12 cellular contexts compared by ENCODE assay signal in genomic region chr3:147383617-147384016, GRCh38. TPM values are rescaled to one million over a fixed set of nuclear protein-coding genes. Genes with fewer than 3 reads are reported as not detected.
DNase-seq lines count a peak whose midpoint lies in the region; ATAC-seq, FAIRE-seq and TF ChIP-seq lines count a peak whose summit lies in the region.
"Had no signal": no experiment of that assay in that cellular context is flagged by ENCODE, and none has a peak within 500 bp of the region (broad histone marks: within the 10 kb centered on the region; RNA-seq: fewer than 3 reads in every experiment).

No MANE protein-coding gene starts in this region.

- peak overlapping the region; percentile 64; the same call in 1 of the 2 replicates for H2AFZ ChIP-seq in OCI-LY3 (ENCODE audit: low read depth, low read length)
- no peak overlapping the region for H2AFZ ChIP-seq in endothelial cell of umbilical vein (ENCODE audit: low read depth, low read length)

- peak in 1 of 2 experiments; percentile 25; a peak in 1 of 5 replicates for TF ChIP-seq RAD21 in A549 (conservative IDR thresholded peaks at IDR 0.05 in 1 of 2, IDR thresholded peaks at IDR 0.05 in 1 of 2)

- H3K4me3 Mint-ChIP-seq in activated CD4-positive, alpha-beta T cell treated with anti-CD3 and anti-CD28 coated beads, Interleukin-2, amount 10 ng/mL, durations not matched to agents 7 days and 5 days, result no peak overlapping the region
- H3K4me3 Mint-ChIP-seq: natural killer cell treated with Interleukin-12 subunit alpha and Interleukin-12 subunit beta and Interleukin-15 and Interleukin-18, amount 100 ng/mL, for 72 hours had no signal

- no peak for TF ChIP-seq EP300 in A549 (IDR thresholded peaks at IDR 0.05)

- CTCF ChIA-PET in A549 (lab: Yijun Ruan, JAX) (no interaction called here), endothelial cell of umbilical vein (lab: Charles Lee) (interaction anchor here (0.8 to 2.7 kb wide), 20 partner anchors 9 to 983 kb away, joined by 3 to 32 read pairs (median 4); no protein-coding TSS in a partner anchor)
- CTCF ChIA-PET in activated CD4-positive, alpha-beta T cell treated with anti-CD3 and anti-CD28 coated beads, Interleukin-2, amount 10 ng/mL, durations not matched to agents 7 days and 5 days (lab: Charles Lee), result no interaction called here

- no TSS peak for BruUV-seq in endothelial cell of umbilical vein (replicated peaks; lab: Mats Ljungman, UMichigan)

- no peaks in the 10 kb centered on the region for H3K9me3 Mint-ChIP-seq in activated CD4-positive, alpha-beta T cell treated with anti-CD3 and anti-CD28 coated beads, Interleukin-2, amount 10 ng/mL, durations not matched to agents 7 days and 5 days

- TF ChIP-seq CTCF in A549 (IDR thresholded peaks at IDR 0.05), result peak; percentile 10; the same call in 1 of the 3 replicates
- peak; percentile 16 for TF ChIP-seq CTCF in GM13976 (IDR thresholded peaks at IDR 0.05; ENCODE audit: borderline replicate concordance, control extremely low read depth, extremely low read depth, insufficient read depth, missing control alignments)
- peak; percentile 62 for TF ChIP-seq CTCF in OCI-LY3 (IDR thresholded peaks at IDR 0.05; ENCODE audit: low read depth, low read length)
- peak; percentile 27 to 38 for TF ChIP-seq CTCF in endothelial cell of umbilical vein (IDR thresholded peaks at IDR 0.05; ENCODE audit: extremely low read depth in 1 of 2, insufficient read depth in 1 of 2, low read depth in 1 of 2, low read length in 2 of 2)
- TF ChIP-seq CTCF in mucosa of descending colon (IDR thresholded peaks at IDR 0.05), result no peak

- H3K9me1 ChIP-seq in endothelial cell of umbilical vein (replicated peaks; ENCODE audit: control insufficient read depth, extremely low read depth, insufficient read depth, low read length), result no peaks in the 10 kb centered on the region

- H3K4me1 ChIP-seq in A549 (no peaks in the 10 kb centered on the region), OCI-LY3 (ENCODE audit: low read length) (peaks cover 5% of the 10 kb centered on the region; the same call in 1 of the 2 replicates), endothelial cell of umbilical vein (ENCODE audit: control insufficient read depth, extremely low read depth, insufficient read depth, low read length) (no peaks in the 10 kb centered on the region), mucosa of descending colon (ENCODE audit: low read depth) (no peaks in the 10 kb centered on the region)

- H3K27ac ChIP-seq in A549 (no peak overlapping the region), OCI-LY3 (ENCODE audit: low read length) (no peak overlapping the region), endothelial cell of umbilical vein (ENCODE audit: insufficient read depth, low read depth, low read length) (no peak overlapping the region)

- H3K9me3 ChIP-seq in A549 (no peaks in the 10 kb centered on the region), OCI-LY3 (ENCODE audit: insufficient read depth, low read length) (no peaks in the 10 kb centered on the region), endothelial cell of umbilical vein (replicated peaks; ENCODE audit: control insufficient read depth, insufficient read depth, low read length) (no peaks in the 10 kb centered on the region), mucosa of descending colon (no peaks in the 10 kb centered on the region)

- in situ Hi-C loops in GM13976 (cut with MboI; ENCODE audit: low sequenced_read_pairs, unreplicated experiment), result no loop called here

- intact Hi-C loops in endothelial cell of umbilical vein (cut with micrococcal nuclease), result loop anchor here (1.0 to 10.0 kb wide), 2 partner anchors 231 to 694 kb away; no protein-coding TSS in a partner anchor
- intact Hi-C loops in mucosa of descending colon (cut with DNase I, micrococcal nuclease), result no loop called here

- peaks cover 83% of the 10 kb centered on the region for H3K27me3 Mint-ChIP-seq in activated CD4-positive, alpha-beta T cell treated with anti-CD3 and anti-CD28 coated beads, Interleukin-2, amount 10 ng/mL, durations not matched to agents 7 days and 5 days

- no peak for FAIRE-seq in A549 (lab: Jason Lieb, UNC)
- FAIRE-seq in endothelial cell of umbilical vein (lab: Jason Lieb, UNC), result no peak
- no peak for FAIRE-seq in GM12891 (lab: Jason Lieb, UNC)
- FAIRE-seq: kidney had no signal

- H3K4me2 ChIP-seq in A549 (no peak overlapping the region), OCI-LY3 (ENCODE audit: low read length) (0 out of 2 replicates have a peak overlapping the region, but pooled peaks have one; percentile 21), endothelial cell of umbilical vein (ENCODE audit: insufficient read depth, low read length) (no peak overlapping the region)

- H3K4me3 ChIP-seq in A549, result no peak overlapping the region
- H3K4me3 ChIP-seq in OCI-LY3 (ENCODE audit: low read length), result no peak overlapping the region
- H3K4me3 ChIP-seq in endothelial cell of umbilical vein (replicated peaks in 1 of 3; ENCODE audit: insufficient read depth in 1 of 3, low read depth in 1 of 3, low read length in 3 of 3), result no peak overlapping the region
- no peak overlapping the region for H3K4me3 ChIP-seq in mucosa of descending colon

- no peaks in the 10 kb centered on the region for H3K27me3 ChIP-seq in OCI-LY3 (ENCODE audit: low read depth, low read length)
- H3K27me3 ChIP-seq in endothelial cell of umbilical vein (ENCODE audit: control insufficient read depth in 2 of 2, insufficient read depth in 2 of 2, low read length in 2 of 2), result peaks cover 90 to 99% of the 10 kb centered on the region in 2 experiments

- H3K4me1 Mint-ChIP-seq in activated CD4-positive, alpha-beta T cell treated with anti-CD3 and anti-CD28 coated beads, Interleukin-2, amount 10 ng/mL, durations not matched to agents 7 days and 5 days, result no peaks in the 10 kb centered on the region

- no peaks in the 10 kb centered on the region for H3K79me2 ChIP-seq in OCI-LY3 (ENCODE audit: low read length)
- no peaks in the 10 kb centered on the region for H3K79me2 ChIP-seq in endothelial cell of umbilical vein (ENCODE audit: control insufficient read depth, insufficient read depth, low read length)

- no peak for DNase-seq in A549 (ENCODE audit: low read depth in 1 of 2, low spot score in 1 of 2)
- no peak for DNase-seq in GM13976 (ENCODE audit: low spot score)
- DNase-seq in endothelial cell of umbilical vein (ENCODE audit: low read depth, low spot score), result no peak
- DNase-seq in activated CD4-positive, alpha-beta T cell treated with anti-CD3 and anti-CD28 coated beads, Interleukin-2, amount 10 ng/mL, durations not matched to agents 7 days and 5 days, result no peak
- DNase-seq in mucosa of descending colon, result no peak
- no peak for DNase-seq in GM12891 (ENCODE audit: insufficient read length, low spot score)
- DNase-seq: kidney, NCI-H1105 had no signal

- H4K20me1 ChIP-seq in OCI-LY3 (ENCODE audit: insufficient read depth, low read length), result no peaks in the 10 kb centered on the region
- no peaks in the 10 kb centered on the region for H4K20me1 ChIP-seq in endothelial cell of umbilical vein (replicated peaks; ENCODE audit: control insufficient read depth, extremely low read depth, insufficient read depth, low read length)

- POLR2A ChIA-PET in A549 (lab: Yijun Ruan, JAX), result no interaction called here
- POLR2A ChIA-PET in endothelial cell of umbilical vein (lab: Charles Lee), result no interaction called here
- POLR2A ChIA-PET in activated CD4-positive, alpha-beta T cell treated with anti-CD3 and anti-CD28 coated beads, Interleukin-2, amount 10 ng/mL, durations not matched to agents 7 days and 5 days (lab: Charles Lee), result no interaction called here

- H3K9ac ChIP-seq in OCI-LY3 (ENCODE audit: low read length), result no peak overlapping the region
- H3K9ac ChIP-seq in endothelial cell of umbilical vein (replicated peaks; ENCODE audit: extremely low read depth, insufficient read depth, low read length), result no peak overlapping the region

- no peak overlapping the region for H3K27ac Mint-ChIP-seq in activated CD4-positive, alpha-beta T cell treated with anti-CD3 and anti-CD28 coated beads, Interleukin-2, amount 10 ng/mL, durations not matched to agents 7 days and 5 days
- H3K27ac Mint-ChIP-seq: natural killer cell treated with Interleukin-12 subunit alpha and Interleukin-12 subunit beta and Interleukin-15 and Interleukin-18, amount 100 ng/mL, for 72 hours had no signal

- dilution Hi-C loops in endothelial cell of umbilical vein (cut with MboI; ENCODE audit: extremely low pct_ligation_motif_present, low sequenced_read_pairs), result no loop called here

- TF ChIP-seq POLR2A in A549 (IDR thresholded peaks at IDR 0.05; ENCODE audit: low read length) (no peak), endothelial cell of umbilical vein (IDR thresholded peaks at IDR 0.05; ENCODE audit: low read depth, low read length) (no peak), GM12891 (IDR thresholded peaks at IDR 0.05; ENCODE audit: low read depth, low read length) (no peak)

- H3K36me3 ChIP-seq in OCI-LY3 (replicated peaks; ENCODE audit: low read depth, low read length) (no peaks in the 10 kb centered on the region), endothelial cell of umbilical vein (ENCODE audit: control insufficient read depth in 2 of 2, extremely low read depth in 1 of 2, insufficient read depth in 2 of 2, low read length in 2 of 2) (no peaks in the 10 kb centered on the region), mucosa of descending colon (ENCODE audit: low read depth) (no peaks in the 10 kb centered on the region)

- WGBS in A549 (ENCODE audit: missing lambda C conversion rate), result 13% methylated on average over 6 of the region's 6 CpGs

- no peaks in the 10 kb centered on the region for H3K36me3 Mint-ChIP-seq in activated CD4-positive, alpha-beta T cell treated with anti-CD3 and anti-CD28 coated beads, Interleukin-2, amount 10 ng/mL, durations not matched to agents 7 days and 5 days (ENCODE audit: low read depth)

- ATAC-seq in A549 (peak in 1 of 2 experiments; percentile 70; a peak in 3 of 6 replicates), mucosa of descending colon (no peak), HG02763 (IDR thresholded peaks at IDR 0.05; ENCODE audit: unreplicated experiment) (no peak)
- ATAC-seq: natural killer cell treated with Interleukin-12 subunit alpha and Interleukin-12 subunit beta and Interleukin-15 and Interleukin-18, amount 100 ng/mL, for 72 hours had no signal

RNA-seq across cellular contexts. Expression of gene ZIC4, which starts 22.7 kb away (rescaled TPM):
- polyA plus RNA-seq in A549 (2011; rRNA removed), result not detected in 2 replicates
- not detected in 2 replicates for polyA plus RNA-seq in A549 (2012; cell fraction: cytosol; rRNA removed)
- not detected in 2 replicates for polyA plus RNA-seq in A549 (2012; cell fraction: nucleus; rRNA removed)
- not detected in 3 replicates for polyA plus RNA-seq in A549 (2017; fragmentation: RNase III; extraction: RNeasy Plus Mini Kit Qiagen cat#74134 plus additional on column Dnase treatment)
- polyA minus RNA-seq in A549 (2011; rRNA and poly(A)+ RNA removed), result not detected in 2 replicates
- not detected in 2 replicates for total RNA-seq in endothelial cell of umbilical vein
- polyA plus RNA-seq in endothelial cell of umbilical vein, result not detected in 2 replicates
- not detected in 2 replicates for polyA plus RNA-seq in endothelial cell of umbilical vein (2011; cell fraction: cytosol; rRNA removed)
- polyA plus RNA-seq in endothelial cell of umbilical vein (2011; cell fraction: nucleus; rRNA removed), result not detected in 2 replicates
- not detected in 2 replicates for polyA plus RNA-seq in endothelial cell of umbilical vein (2012)
- polyA minus RNA-seq in endothelial cell of umbilical vein, result not detected in 2 replicates
- polyA minus RNA-seq in endothelial cell of umbilical vein (2011; cell fraction: cytosol; rRNA and poly(A)+ RNA removed), result not detected
- not detected in 2 replicates for polyA minus RNA-seq in endothelial cell of umbilical vein (2011; cell fraction: nucleus; rRNA and poly(A)+ RNA removed)
- total RNA-seq in activated CD4-positive, alpha-beta T cell treated with anti-CD3 and anti-CD28 coated beads, Interleukin-2, amount 10 ng/mL, durations not matched to agents 7 days and 5 days, result not detected
- not detected for total RNA-seq in mucosa of descending colon
- not detected for polyA plus RNA-seq in GM12891 (2012; ENCODE audit: low read depth, missing spikeins)
- total RNA-seq: kidney; natural killer cell treated with Interleukin-12 subunit alpha and Interleukin-12 subunit beta and Interleukin-15 and Interleukin-18, amount 100 ng/mL, for 72 hours had no signal
- polyA plus RNA-seq: esophagus had no signal

RNA-seq across cellular contexts. Expression of gene ZIC1, which starts 25.5 kb away (rescaled TPM):
- polyA plus RNA-seq in A549 (2011; rRNA removed) (0.01 and 0.03 TPM in 2 replicates), A549 (2017; fragmentation: RNase III; extraction: RNeasy Plus Mini Kit Qiagen cat#74134 plus additional on column Dnase treatment) (0.07 TPM in 1 of 3 replicates, not detected in the others), endothelial cell of umbilical vein (not detected in 2 replicates)
- 0.09 and 0.17 TPM in 2 replicates for polyA plus RNA-seq in A549 (2012; cell fraction: cytosol; rRNA removed)
- 0.70 TPM in 1 of 2 replicates, not detected in the other for polyA plus RNA-seq in A549 (2012; cell fraction: nucleus; rRNA removed)
- polyA minus RNA-seq in A549 (2011; rRNA and poly(A)+ RNA removed), result not detected in 2 replicates
- total RNA-seq in endothelial cell of umbilical vein (not detected in 2 replicates), mucosa of descending colon (under 1 TPM in 1 of 3 donors, not detected in 2; 0.48 TPM)
- not detected in 2 replicates for polyA plus RNA-seq in endothelial cell of umbilical vein (2011; cell fraction: cytosol; rRNA removed)
- not detected in 2 replicates for polyA plus RNA-seq in endothelial cell of umbilical vein (2011; cell fraction: nucleus; rRNA removed)
- polyA plus RNA-seq in endothelial cell of umbilical vein (2012), result not detected in 2 replicates
- polyA minus RNA-seq in endothelial cell of umbilical vein, result not detected in 2 replicates
- polyA minus RNA-seq in endothelial cell of umbilical vein (2011; cell fraction: cytosol; rRNA and poly(A)+ RNA removed), result not detected
- polyA minus RNA-seq in endothelial cell of umbilical vein (2011; cell fraction: nucleus; rRNA and poly(A)+ RNA removed), result not detected in 2 replicates
- total RNA-seq in activated CD4-positive, alpha-beta T cell treated with anti-CD3 and anti-CD28 coated beads, Interleukin-2, amount 10 ng/mL, durations not matched to agents 7 days and 5 days, result not detected
- not detected for polyA plus RNA-seq in GM12891 (2012; ENCODE audit: low read depth, missing spikeins)
- total RNA-seq: kidney; natural killer cell treated with Interleukin-12 subunit alpha and Interleukin-12 subunit beta and Interleukin-15 and Interleukin-18, amount 100 ng/mL, for 72 hours had no signal
- polyA plus RNA-seq: esophagus had no signal
